Comparison of ENCODE assay signal across 37 cellular contexts in genomic region chr12:49920915-49921286, GRCh38. TPM values are rescaled to one million over a fixed set of nuclear protein-coding genes. Genes with fewer than 3 reads are reported as not detected.
"Had no signal": no experiment of that assay in that cellular context is flagged by ENCODE, and none has a peak within 500 bp of the region (broad histone marks: within the 10 kb centered on the region; RNA-seq: fewer than 3 reads in every experiment).

No MANE protein-coding gene starts in this region.

- H3K9me3 ChIP-seq: gastroesophageal sphincter, heart right ventricle, lower lobe of right lung, mucosa of descending colon, neutrophil, pancreas, stomach, thyroid gland had no signal

- ATAC-seq: lower lobe of right lung; natural killer cell treated with Interleukin-12 subunit alpha and Interleukin-12 subunit beta and Interleukin-15 and Interleukin-18, amount 100 ng/mL, for 72 hours; sciatic nerve had no signal

- H3K9me3 Mint-ChIP-seq: immature natural killer cell; mesothelial cell of epicardium; naive B cell; natural killer cell treated with Interleukin-12 subunit alpha and Interleukin-12 subunit beta and Interleukin-15 and Interleukin-18, amount 100 ng/mL, for 72 hours; neural crest cell had no signal

- H3K4me2 ChIP-seq: smooth muscle cell had no signal

- H3K36me3 Mint-ChIP-seq: immature natural killer cell; mesothelial cell of epicardium; naive B cell; natural killer cell treated with Interleukin-12 subunit alpha and Interleukin-12 subunit beta and Interleukin-15 and Interleukin-18, amount 100 ng/mL, for 72 hours had no signal

- DNase-seq: effector CD4-positive, alpha-beta T cell; glutamatergic neuron; heart right ventricle; hippocampal formation; immature natural killer cell; kidney glomerular epithelial cell; left colon; left ventricle myocardium superior; lower lobe of right lung; mucosa of descending colon; naive B cell; pancreas; stimulated activated CD4-positive, alpha-beta T cell treated with anti-CD3 and anti-CD28 coated beads, Interleukin-12 subunit alpha, Interleukin-12 subunit beta, amount 100 ng/mL, for 4 hours; stimulated activated CD4-positive, alpha-beta T cell treated with anti-CD3 and anti-CD28 coated beads, Interleukin-1b, Interleukin-23, amount 100 ng/mL, for 48 hours; stimulated activated CD4-positive, alpha-beta T cell treated with anti-CD3 and anti-CD28 coated beads, Interleukin-4, amount 100 ng/mL, for 1 hour; stimulated activated CD8-positive, alpha-beta memory T cell treated with anti-CD3 and anti-CD28 coated beads, Interleukin-4, amount 100 ng/mL, for 48 hours; stimulated activated naive CD4-positive, alpha-beta T cell treated with Interleukin-2 at 50 U/mL for 16 hours; stomach; thyroid gland; trophoblast cell had no signal

- H3K4me3 Mint-ChIP-seq: immature natural killer cell; mesothelial cell of epicardium; naive B cell; natural killer cell treated with Interleukin-12 subunit alpha and Interleukin-12 subunit beta and Interleukin-15 and Interleukin-18, amount 100 ng/mL, for 72 hours; neural crest cell had no signal

- H3K36me3 ChIP-seq: gastroesophageal sphincter, heart right ventricle, lower lobe of right lung, neutrophil, pancreas, stomach, thyroid gland had no signal

- H3K4me3 ChIP-seq: dorsolateral prefrontal cortex, gastroesophageal sphincter, heart right ventricle, lower lobe of right lung, mucosa of descending colon, pancreas, smooth muscle cell, stomach, thyroid gland had no signal

- FAIRE-seq: colon, pancreas had no signal

- H3K4me1 Mint-ChIP-seq: immature natural killer cell, naive B cell had no signal

- H3K27ac Mint-ChIP-seq: immature natural killer cell; mesothelial cell of epicardium; naive B cell; natural killer cell treated with Interleukin-12 subunit alpha and Interleukin-12 subunit beta and Interleukin-15 and Interleukin-18, amount 100 ng/mL, for 72 hours; progenitor cell of endocrine pancreas had no signal

- H3K4me1 ChIP-seq: thyroid gland had no signal

- H3K27ac ChIP-seq: dorsolateral prefrontal cortex, epithelial cell of prostate, gastroesophageal sphincter, lower lobe of right lung, neutrophil, pancreas, stomach, thyroid gland had no signal

- H3K27me3 ChIP-seq: dorsolateral prefrontal cortex, pancreas, thyroid gland had no signal

RNA-seq across cellular contexts. Expression of gene FAIM2, which starts 17.2 kb away (rescaled TPM):
- total RNA-seq: progenitor cell of endocrine pancreas had no signal

RNA-seq across cellular contexts. Expression of gene AQP2, which starts 29.6 kb away (rescaled TPM):
- total RNA-seq: cerebellum; dorsolateral prefrontal cortex; esophagus mucosa; heart right ventricle; left colon; left ventricle myocardium superior; lower lobe of right lung; mesothelial cell of epicardium; mucosa of descending colon; natural killer cell treated with Interleukin-12 subunit alpha and Interleukin-12 subunit beta and Interleukin-15 and Interleukin-18, amount 100 ng/mL, for 72 hours; neural crest cell; omental fat pad; sciatic nerve; subcutaneous adipose tissue; temporal lobe; urinary bladder had no signal
- polyA plus RNA-seq: immature natural killer cell, stomach had no signal

RNA-seq across cellular contexts. Expression of gene AQP5, which starts 40.8 kb away (rescaled TPM):
- total RNA-seq: left colon; mucosa of descending colon; natural killer cell treated with Interleukin-12 subunit alpha and Interleukin-12 subunit beta and Interleukin-15 and Interleukin-18, amount 100 ng/mL, for 72 hours; omental fat pad; smooth muscle cell; subcutaneous adipose tissue had no signal
- polyA plus RNA-seq: immature natural killer cell, smooth muscle cell had no signal

RNA-seq across cellular contexts. Expression of gene AQP6, which starts 51.8 kb away (rescaled TPM):
- total RNA-seq: esophagus mucosa; gastroesophageal sphincter; heart right ventricle; left colon; left ventricle myocardium superior; natural killer cell treated with Interleukin-12 subunit alpha and Interleukin-12 subunit beta and Interleukin-15 and Interleukin-18, amount 100 ng/mL, for 72 hours; smooth muscle cell; thyroid gland had no signal
- polyA plus RNA-seq: immature natural killer cell, smooth muscle cell had no signal
